ENCODE assay signal across 8 cellular contexts in the genomic region with DNA sequence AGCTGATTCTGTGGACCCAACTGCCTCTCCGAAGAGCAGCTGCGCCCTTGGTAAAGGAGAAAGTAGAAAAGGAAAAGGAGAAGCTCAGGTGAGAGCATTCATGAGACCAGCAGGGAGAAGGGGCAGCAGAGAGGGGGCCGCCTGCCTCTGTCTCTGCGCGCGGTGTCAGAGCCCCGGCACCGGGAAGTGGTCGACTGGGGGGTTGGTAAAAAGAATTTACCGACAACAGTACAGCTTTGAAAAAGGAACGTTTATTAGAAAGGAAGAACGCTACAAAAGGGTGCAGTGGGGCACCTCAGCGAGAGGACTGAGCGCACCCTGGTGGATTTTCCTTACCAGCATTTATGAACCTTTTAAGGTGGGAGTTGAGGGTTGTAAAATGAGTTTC.
A peak's percentile ranks its signal among the peaks of the same experiment; 100 is the strongest.
DNase-seq lines count a peak whose midpoint lies in the region; ATAC-seq and TF ChIP-seq lines count a peak whose summit lies in the region.

No MANE protein-coding gene starts in this region.

- ATAC-seq in GM18861 (IDR thresholded peaks at IDR 0.05; ENCODE audit: unreplicated experiment): peak; percentile 22
- peak; percentile 39 for ATAC-seq in HG03103 (IDR thresholded peaks at IDR 0.05; ENCODE audit: low read depth, unreplicated experiment)

- H3K36me3 ChIP-seq in neuron (ENCODE audit: insufficient read depth, low read length): no peaks in the 10 kb centered on the region

- H3K4me3 ChIP-seq in epithelial cell of proximal tubule (ENCODE audit: low read depth, low read length): peak overlapping the region; percentile 61
- H3K4me3 ChIP-seq in neuron (ENCODE audit: low read length): no peak overlapping the region

- H3K9me3 ChIP-seq in neuron (ENCODE audit: low read length): no peaks in the 10 kb centered on the region

- H3K4me1 ChIP-seq in neuron (ENCODE audit: insufficient read depth, low read length): no peaks in the 10 kb centered on the region

- in situ Hi-C loops in ACHN (cut with HindIII; ENCODE audit: low pct_ligation_motif_present, low pct_unique_long_range_greater_than_20kb, low sequenced_read_pairs): loop anchor here (25.0 kb wide), 1 partner anchor 328 kb away; no protein-coding TSS in a partner anchor

- peak; percentile 50 for DNase-seq in ACHN
- DNase-seq in NCI-H2196 treated with DMSO at 0.1 percent for 48 hours (lab: John Stamatoyannopoulos, UW; ENCODE audit: unreplicated experiment): peak; percentile 31
- peak; percentile 86 for DNase-seq in activated CD8-positive, alpha-beta memory T cell treated with anti-CD3 and anti-CD28 coated beads for 24 hours
- DNase-seq in epithelial cell of proximal tubule (ENCODE audit: low read depth): peak; percentile 13
- no peak for DNase-seq in Ammon's horn (ENCODE audit: low spot score)

- H3K27me3 ChIP-seq in neuron (ENCODE audit: insufficient read depth, low read length): peaks cover 3% of the 10 kb centered on the region

- TF ChIP-seq CTCF in epithelial cell of proximal tubule (conservative IDR thresholded peaks at IDR 0.05; ENCODE audit: low read depth, low read length): peak; percentile 73

- peak overlapping the region; percentile 12 for H2AFZ ChIP-seq in neuron (ENCODE audit: low read depth, low read length)
